ENCODE assay signal across 9 cellular contexts in the genomic region with DNA sequence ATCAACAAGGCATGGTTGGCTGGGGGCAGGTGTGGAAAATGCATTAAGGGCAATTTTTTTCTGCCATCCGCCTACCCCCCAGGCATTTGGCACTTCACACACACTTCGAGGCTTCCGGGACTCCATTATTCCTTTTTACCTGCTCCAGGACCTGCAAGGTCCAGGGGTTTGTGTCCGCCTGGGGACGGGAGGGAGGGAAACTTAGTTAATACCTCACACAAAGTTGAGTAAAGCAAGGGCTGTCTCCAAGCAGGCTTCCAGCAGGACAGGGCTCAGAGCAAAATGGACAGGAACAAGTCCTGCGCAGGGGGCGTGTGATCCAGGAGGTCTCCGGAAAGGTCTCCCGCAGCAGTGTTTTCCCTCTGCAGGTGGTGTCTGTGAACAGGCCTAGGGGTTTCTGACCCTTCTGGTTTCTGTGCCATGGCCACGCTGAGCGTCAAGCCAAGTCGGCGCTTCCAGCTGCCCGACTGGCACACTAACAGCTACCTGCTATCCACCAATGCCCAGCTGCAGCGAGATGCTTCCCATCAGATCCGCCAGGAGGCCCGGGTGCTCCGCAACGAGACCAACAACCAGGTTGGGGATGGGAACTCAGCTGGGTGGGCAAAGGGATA. TPM values are rescaled to one million over a fixed set of nuclear protein-coding genes. Genes with fewer than 3 reads are reported as not detected.
DNase-seq lines count a peak whose midpoint lies in the region; ATAC-seq and TF ChIP-seq lines count a peak whose summit lies in the region.
"Had no signal": no experiment of that assay in that cellular context is flagged by ENCODE, and none has a peak within 500 bp of the region (broad histone marks: within the 10 kb centered on the region; RNA-seq: fewer than 3 reads in every experiment).

No MANE protein-coding gene starts in this region.

- WGBS in heart right ventricle, 2 donors: 47 to 52% methylated on average over 19 of the region's 19 CpGs
- WGBS in urinary bladder: 50% methylated on average over 19 of the region's 19 CpGs

- ATAC-seq in heart right ventricle: no peak
- ATAC-seq in left cardiac atrium: no peak
- no peak for ATAC-seq in GM19328 (IDR thresholded peaks at IDR 0.05; ENCODE audit: unreplicated experiment)

- H3K36me3 ChIP-seq in heart right ventricle (no peaks in the 10 kb centered on the region), mucosa of stomach (ENCODE audit: control insufficient read depth, insufficient read depth, low read length) (no peaks in the 10 kb centered on the region), urinary bladder (ENCODE audit: insufficient read depth) (no peaks in the 10 kb centered on the region)
- H3K36me3 ChIP-seq: adrenal gland had no signal

- peaks cover 30% of the 10 kb centered on the region for H3K27me3 Mint-ChIP-seq in dendritic cell treated with granulocyte-macrophage colony-stimulating factor and Interleukin-4, amounts not matched to agents 40 ng/mL and 50 ng/mL, for 4 days

- peak overlapping the region; percentile 66 for H3K9ac ChIP-seq in mucosa of stomach (ENCODE audit: low read length)

- intact Hi-C loops in heart right ventricle (cut with DNase I) (loop anchor here in 4 of 10 donors (5.0 to 10.0 kb wide), 3 partner anchors 150 to 227 kb away; a partner anchor contains a TSS), left cardiac atrium (cut with DNase I) (no loop called here)
- intact Hi-C loops in dendritic cell treated with granulocyte-macrophage colony-stimulating factor and Interleukin-4, amounts not matched to agents 40 ng/mL and 50 ng/mL, for 4 days (cut with micrococcal nuclease): loop anchor here (10.0 kb wide), 1 partner anchor 150 kb away; a partner anchor contains a TSS

- H3K9me3 ChIP-seq in heart right ventricle: no peaks in the 10 kb centered on the region
- no peaks in the 10 kb centered on the region for H3K9me3 ChIP-seq in mucosa of stomach (ENCODE audit: control insufficient read depth, low read length)
- H3K9me3 ChIP-seq: adrenal gland had no signal

- peaks cover 4 to 35% (median 23%) of the 10 kb centered on the region in 7 donors for H3K27me3 ChIP-seq in heart right ventricle
- peaks cover 20% of the 10 kb centered on the region for H3K27me3 ChIP-seq in mucosa of stomach (ENCODE audit: control insufficient read depth, insufficient read depth, low read length)
- H3K27me3 ChIP-seq: adrenal gland had no signal

- H3K27ac Mint-ChIP-seq in dendritic cell treated with granulocyte-macrophage colony-stimulating factor and Interleukin-4, amounts not matched to agents 40 ng/mL and 50 ng/mL, for 4 days: peak overlapping the region; percentile 34

- H3K9me3 Mint-ChIP-seq in dendritic cell treated with granulocyte-macrophage colony-stimulating factor and Interleukin-4, amounts not matched to agents 40 ng/mL and 50 ng/mL, for 4 days: no peaks in the 10 kb centered on the region

- H3K4me3 Mint-ChIP-seq in dendritic cell treated with granulocyte-macrophage colony-stimulating factor and Interleukin-4, amounts not matched to agents 40 ng/mL and 50 ng/mL, for 4 days: peak overlapping the region; percentile 71

- H3K36me3 Mint-ChIP-seq in dendritic cell treated with granulocyte-macrophage colony-stimulating factor and Interleukin-4, amounts not matched to agents 40 ng/mL and 50 ng/mL, for 4 days (ENCODE audit: low read depth): peaks cover 11% of the 10 kb centered on the region

- H3K4me3 ChIP-seq in heart right ventricle: peak overlapping the region in 9 of 10 donors; percentile 27 to 55 (median 52)
- peak overlapping the region; percentile 38 for H3K4me3 ChIP-seq in mucosa of stomach (ENCODE audit: low read length)
- H3K4me3 ChIP-seq in urinary bladder (ENCODE audit: low read depth, low read length): peak overlapping the region; percentile 39

- H3K4me1 ChIP-seq in heart right ventricle (peaks cover 0 to 29% (median 22%) of the 10 kb centered on the region in 9 donors), mucosa of stomach (ENCODE audit: control insufficient read depth, insufficient read depth, low read length) (peaks cover 13% of the 10 kb centered on the region), urinary bladder (ENCODE audit: insufficient read depth) (no peaks in the 10 kb centered on the region)

- no peak overlapping the region for H3K27ac ChIP-seq in heart right ventricle
- H3K27ac ChIP-seq in urinary bladder (ENCODE audit: low read depth): no peak overlapping the region
- H3K27ac ChIP-seq: adrenal gland had no signal

- TF ChIP-seq CTCF in heart right ventricle (IDR thresholded peaks at IDR 0.05): no peak

- DNase-seq in heart right ventricle: no peak
- DNase-seq in left cardiac atrium: no peak
- no peak for DNase-seq in stimulated activated CD4-positive, alpha-beta T cell treated with anti-CD3 and anti-CD28 coated beads, Interleukin-15, amount 100 ng/mL, for 24 hours
- no peak for DNase-seq in foreskin melanocyte

- peaks cover 4% of the 10 kb centered on the region for H3K4me1 Mint-ChIP-seq in dendritic cell treated with granulocyte-macrophage colony-stimulating factor and Interleukin-4, amounts not matched to agents 40 ng/mL and 50 ng/mL, for 4 days (ENCODE audit: low read depth)

RNA-seq across cellular contexts. Expression of a gene that starts 0.7 kb away (rescaled TPM):
- not detected for total RNA-seq in heart right ventricle
- polyA plus RNA-seq in heart right ventricle: under 1 TPM in 1 of 2 donors, not detected in 1; 0.06 TPM
- total RNA-seq in left cardiac atrium: under 1 TPM in 1 of 2 donors, not detected in 1; 0.27 TPM
- total RNA-seq in urinary bladder: 0.37 TPM
- polyA plus RNA-seq in urinary bladder: 0.13 TPM

RNA-seq across cellular contexts. Expression of a gene that starts 4.1 kb away (rescaled TPM):
- total RNA-seq in heart right ventricle (10 to 100 TPM; 11.0 to 24.3 (median 15.6) TPM), left cardiac atrium (10 to 100 TPM; 15.4 to 17.6 TPM), urinary bladder (17.2 TPM)
- polyA plus RNA-seq in heart right ventricle (10 to 100 TPM; 18.9 to 23.0 TPM), urinary bladder (26.3 TPM)

RNA-seq across cellular contexts. Expression of a gene that starts 40.4 kb away (rescaled TPM):
- total RNA-seq in heart right ventricle: 1 to 10 TPM in 3 of 10 donors, under 1 TPM in 7; 0.53 to 2.0 (median 0.73) TPM
- polyA plus RNA-seq in heart right ventricle: under 1 TPM; 0.58 to 0.80 TPM
- total RNA-seq in left cardiac atrium: 1 to 10 TPM; 3.8 to 4.2 TPM
- 11.7 TPM for total RNA-seq in urinary bladder
- 21.9 TPM for polyA plus RNA-seq in urinary bladder
